In the genomic region with DNA sequence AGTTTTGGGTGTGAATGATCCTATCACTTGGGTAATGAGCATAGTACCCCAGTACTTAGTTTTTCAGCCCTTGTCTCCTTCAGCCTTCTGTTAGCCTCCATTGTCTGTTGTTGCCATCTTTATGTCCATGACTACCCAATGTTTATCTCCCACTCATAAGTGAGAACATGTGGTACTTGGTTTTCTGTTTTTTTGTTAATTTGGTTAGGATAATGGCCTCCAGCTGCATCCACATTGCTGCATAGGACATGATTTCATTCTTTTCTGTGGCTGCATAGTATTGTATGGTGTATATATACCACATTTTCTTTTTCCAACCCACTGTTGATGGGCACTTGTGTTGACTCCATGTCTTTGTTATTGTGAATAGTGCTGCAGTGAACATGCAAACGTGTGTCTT, we compare ENCODE assay signal across 25 cellular contexts. TPM values are rescaled to one million over a fixed set of nuclear protein-coding genes. Genes with fewer than 3 reads are reported as not detected.
"Had no signal": no experiment of that assay in that cellular context is flagged by ENCODE, and none has a peak within 500 bp of the region (broad histone marks: within the 10 kb centered on the region; RNA-seq: fewer than 3 reads in every experiment).

No MANE protein-coding gene starts in this region.

- H3K4me3 Mint-ChIP-seq: activated naive CD8-positive, alpha-beta T cell treated with anti-CD3 and anti-CD28 coated beads for 36 hours; immature natural killer cell; mesothelial cell of epicardium; naive thymus-derived CD8-positive, alpha-beta T cell; stimulated activated effector memory CD8-positive, alpha-beta T cell treated with anti-CD3 and anti-CD28 coated beads, Interleukin-12 subunit alpha, Interleukin-12 subunit beta, amount 100 ng/mL, for 72 hours; stimulated activated naive CD8-positive, alpha-beta T cell treated with anti-CD3 and anti-CD28 coated beads, Interleukin-15, amount 100 ng/mL, for 72 hours; WTC11 had no signal

- H3K36me3 Mint-ChIP-seq: mesothelial cell of epicardium; stimulated activated effector memory CD8-positive, alpha-beta T cell treated with anti-CD3 and anti-CD28 coated beads, Interleukin-12 subunit alpha, Interleukin-12 subunit beta, amount 100 ng/mL, for 72 hours; WTC11 had no signal

- FAIRE-seq: bronchial epithelial cell, small intestine had no signal

- H3K9me3 Mint-ChIP-seq: WTC11 had no signal

- H3K4me1 Mint-ChIP-seq: mesothelial cell of epicardium, WTC11 had no signal

- H3K9me3 ChIP-seq: colonic mucosa, esophagus muscularis mucosa, left lung had no signal

- H3K27ac ChIP-seq: colonic mucosa, dorsolateral prefrontal cortex, esophagus muscularis mucosa, foreskin keratinocyte, left lung, tibial artery had no signal

- ATAC-seq: foreskin keratinocyte; naive thymus-derived CD8-positive, alpha-beta T cell; sciatic nerve; stimulated activated effector memory CD8-positive, alpha-beta T cell treated with anti-CD3 and anti-CD28 coated beads, Interleukin-12 subunit alpha, Interleukin-12 subunit beta, amount 100 ng/mL, for 72 hours; stimulated activated naive CD8-positive, alpha-beta T cell treated with anti-CD3 and anti-CD28 coated beads, Interleukin-15, amount 100 ng/mL, for 72 hours; WTC11 had no signal

- H3K4me1 ChIP-seq: colonic mucosa, esophagus muscularis mucosa, left lung, tibial artery had no signal

- H3K27me3 Mint-ChIP-seq: activated naive CD8-positive, alpha-beta T cell treated with anti-CD3 and anti-CD28 coated beads for 36 hours; naive thymus-derived CD8-positive, alpha-beta T cell; stimulated activated naive CD8-positive, alpha-beta T cell treated with anti-CD3 and anti-CD28 coated beads, Interleukin-15, amount 100 ng/mL, for 72 hours had no signal

- H3K27me3 ChIP-seq: colonic mucosa, dorsolateral prefrontal cortex, esophagus muscularis mucosa, foreskin keratinocyte, left lung, tibial artery had no signal

- H3K36me3 ChIP-seq: colonic mucosa, esophagus muscularis mucosa, left lung, tibial artery had no signal

- H3K4me3 ChIP-seq: colonic mucosa, dorsolateral prefrontal cortex, esophagus muscularis mucosa, left lung, tibial artery had no signal

- DNase-seq: activated CD4-positive, alpha-beta T cell treated with anti-CD3 and anti-CD28 coated beads, Interleukin-2, amount 50 U/mL, for 4 hours; activated CD8-positive, alpha-beta memory T cell treated with anti-CD3 and anti-CD28 coated beads for 24 hours; activated CD8-positive, alpha-beta memory T cell treated with anti-CD3 and anti-CD28 coated beads, Interleukin-2, amount 50 U/mL, for 4 hours; activated naive CD4-positive, alpha-beta T cell treated with Interleukin-2 at 50 U/mL for 16 hours; activated naive CD8-positive, alpha-beta T cell treated with anti-CD3 and anti-CD28 coated beads for 36 hours; activated T-cell treated with anti-CD3 and anti-CD28 coated beads, Interleukin-2, amount 50 U/mL, for 48 hours; amniotic stem cell; colonic mucosa; dorsolateral prefrontal cortex; foreskin keratinocyte; immature natural killer cell; kidney glomerular epithelial cell; left lung; naive thymus-derived CD8-positive, alpha-beta T cell; small intestine; stimulated activated CD4-positive, alpha-beta T cell treated with anti-CD3 and anti-CD28 coated beads, Interleukin-2, amount 100 ng/mL, for 24 hours; stimulated activated naive CD8-positive, alpha-beta T cell treated with anti-CD3 and anti-CD28 coated beads, Interleukin-15, amount 100 ng/mL, for 72 hours; T1000; tibial artery had no signal

RNA-seq across cellular contexts. Expression of a gene that starts 39.6 kb away (rescaled TPM):
- polyA plus RNA-seq: foreskin keratinocyte; immature natural killer cell; naive thymus-derived CD8-positive, alpha-beta T cell had no signal
